ENCODE assay signal across 16 cellular contexts in the genomic region with DNA sequence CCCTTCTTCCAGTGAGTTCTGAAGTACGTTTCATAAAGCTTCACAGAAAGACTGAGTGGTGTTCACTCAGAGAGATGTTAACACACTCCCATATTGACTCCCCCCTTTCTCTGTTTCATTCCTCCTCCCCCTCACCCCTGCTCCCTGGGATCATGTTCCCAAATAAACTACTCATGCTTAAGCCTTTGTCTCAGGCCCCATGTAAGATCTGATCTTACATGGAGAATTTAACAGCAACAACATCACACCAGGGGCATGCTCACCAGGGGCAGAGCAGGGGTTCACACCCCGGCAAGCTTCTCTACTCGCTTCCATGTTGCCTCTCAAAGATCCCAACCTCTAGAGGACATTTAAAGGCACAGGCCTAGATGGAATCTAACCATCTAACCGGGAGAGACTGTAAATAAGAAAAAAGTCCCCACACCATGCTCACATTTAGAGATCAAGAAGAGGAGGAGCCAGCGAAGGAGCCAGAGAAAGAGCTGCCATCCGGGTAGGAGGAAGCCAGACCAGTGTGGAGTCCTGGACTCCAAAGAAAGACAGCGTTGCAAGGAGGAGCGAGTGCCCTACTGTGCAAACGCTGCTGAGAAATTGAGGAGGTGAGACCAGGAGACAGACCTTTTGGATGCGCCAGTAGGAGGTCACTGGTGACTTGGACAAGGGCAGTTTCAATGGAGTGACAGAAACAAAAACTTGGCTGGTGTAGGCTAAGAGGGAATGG. TPM values are rescaled to one million over a fixed set of nuclear protein-coding genes. Genes with fewer than 3 reads are reported as not detected.
DNase-seq lines count a peak whose midpoint lies in the region; TF ChIP-seq lines count a peak whose summit lies in the region.
"Had no signal": no experiment of that assay in that cellular context is flagged by ENCODE, and none has a peak within 500 bp of the region (broad histone marks: within the 10 kb centered on the region; RNA-seq: fewer than 3 reads in every experiment).

No MANE protein-coding gene starts in this region.

- no peaks in the 10 kb centered on the region for H3K9me3 ChIP-seq in HEK293 (ENCODE audit: control insufficient read depth, insufficient read depth, low read depth, low read length)
- H3K9me3 ChIP-seq in Peyer's patch = no peaks in the 10 kb centered on the region

- no peak for TF ChIP-seq CTCF in HEK293 (tag by site-specific recombination; IDR thresholded peaks at IDR 0.05)
- TF ChIP-seq CTCF in Peyer's patch (IDR thresholded peaks at IDR 0.05) = no peak

- POLR2A ChIA-PET in HEK293 (lab: Yijun Ruan, JAX) = no interaction called here

- no peaks in the 10 kb centered on the region for H3K36me3 ChIP-seq in HEK293 (ENCODE audit: control insufficient read depth in 2 of 2, insufficient read depth in 1 of 2, low read length in 2 of 2)
- no peaks in the 10 kb centered on the region for H3K36me3 ChIP-seq in Peyer's patch

- H3K4me3 ChIP-seq in HEK293 (ENCODE audit: low read depth, low read length) = no peak overlapping the region
- H3K4me3 ChIP-seq in Peyer's patch = no peak overlapping the region
- H3K4me3 ChIP-seq: GM23338 had no signal

- H3K4me1 ChIP-seq in HEK293 (ENCODE audit: control insufficient read depth, insufficient read depth, low read length) (no peaks in the 10 kb centered on the region), Peyer's patch (peaks cover 0 to 15% (median 11%) of the 10 kb centered on the region in 4 donors)

- CTCF ChIA-PET in HEK293 (lab: Yijun Ruan, JAX) = interaction anchor here (0.6 to 1.2 kb wide), 5 partner anchors 17 to 830 kb away, joined by 3 read pairs; no protein-coding TSS in a partner anchor

- no peak for TF ChIP-seq POLR2A in Peyer's patch (IDR thresholded peaks at IDR 0.05)

- H3K27me3 ChIP-seq in Peyer's patch = no peaks in the 10 kb centered on the region

- H3K27ac ChIP-seq in HEK293 (ENCODE audit: extremely low read depth, low read depth, low read length) (no peak overlapping the region), Peyer's patch (no peak overlapping the region)

- DNase-seq in Peyer's patch = peak in 2 of 3 donors; percentile 12 to 34
- peak; percentile 26 for DNase-seq in islet precursor cell
- DNase-seq in posterior vena cava (ENCODE audit: low spot score) = peak; percentile 29
- no peak for DNase-seq in MV-4-11 (lab: John Stamatoyannopoulos, UW)
- DNase-seq in DMS 273 treated with DMSO at 0.1 percent for 48 hours (lab: John Stamatoyannopoulos, UW) = no peak
- no peak for DNase-seq in COLO668 (lab: John Stamatoyannopoulos, UW; ENCODE audit: unreplicated experiment)
- DNase-seq: ACHN, COR-L47, NCI-H1105, NCI-H2081, NCI-H226, NCI-H524, RPMI8226, SIG-M5 had no signal

- intact Hi-C loops in posterior vena cava (cut with DNase I) = no loop called here

TF ChIP-seq in HEK293, 187 proteins besides CTCF, POLR2A, EP300 and RAD21:
- TF ChIP-seq ZIC2 (tag by site-specific recombination; IDR thresholded peaks at IDR 0.05) (peak; percentile 51), ZNF157 (tag by site-specific recombination; IDR thresholded peaks at IDR 0.05) (no peak), ZXDB (tag by site-specific recombination; IDR thresholded peaks at IDR 0.05) (peak; percentile 83)
- TF ChIP-seq, protein P1, sequence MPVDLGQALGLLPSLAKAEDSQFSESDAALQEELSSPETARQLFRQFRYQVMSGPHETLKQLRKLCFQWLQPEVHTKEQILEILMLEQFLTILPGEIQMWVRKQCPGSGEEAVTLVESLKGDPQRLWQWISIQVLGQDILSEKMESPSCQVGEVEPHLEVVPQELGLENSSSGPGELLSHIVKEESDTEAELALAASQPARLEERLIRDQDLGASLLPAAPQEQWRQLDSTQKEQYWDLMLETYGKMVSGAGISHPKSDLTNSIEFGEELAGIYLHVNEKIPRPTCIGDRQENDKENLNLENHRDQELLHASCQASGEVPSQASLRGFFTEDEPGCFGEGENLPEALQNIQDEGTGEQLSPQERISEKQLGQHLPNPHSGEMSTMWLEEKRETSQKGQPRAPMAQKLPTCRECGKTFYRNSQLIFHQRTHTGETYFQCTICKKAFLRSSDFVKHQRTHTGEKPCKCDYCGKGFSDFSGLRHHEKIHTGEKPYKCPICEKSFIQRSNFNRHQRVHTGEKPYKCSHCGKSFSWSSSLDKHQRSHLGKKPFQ (tag by site-specific recombination; IDR thresholded peaks at IDR 0.05) = peak; percentile 62; the same call in 1 of the 2 replicates

RNA-seq across cellular contexts. Expression of a gene that starts 21.4 kb away (rescaled TPM):
- total RNA-seq in Peyer's patch (100 to 1,000 TPM; 105 to 163 (median 146) TPM), posterior vena cava (100 to 1,000 TPM; 148 to 160 TPM)

RNA-seq across cellular contexts. Expression of a gene that starts 48.3 kb away (rescaled TPM):
- 10 to 100 TPM; 13.5 to 98.2 (median 26.1) TPM for total RNA-seq in Peyer's patch
- 1 to 10 TPM; 3.0 to 5.0 TPM for total RNA-seq in posterior vena cava

Comparison
In these comparisons a context has a peak if more than half of its experiments do, and no peak if none do; other contexts are left out.
1. DNase-seq: peak in Peyer's patch (2 of 3), islet precursor cell (single experiment) and posterior vena cava (single experiment); none in MV-4-11 (single experiment), DMS 273 treated with DMSO at 0.1 percent for 48 hours (single experiment) and COLO668 (single experiment).